8 cellular contexts compared by ENCODE assay signal in the genomic region with DNA sequence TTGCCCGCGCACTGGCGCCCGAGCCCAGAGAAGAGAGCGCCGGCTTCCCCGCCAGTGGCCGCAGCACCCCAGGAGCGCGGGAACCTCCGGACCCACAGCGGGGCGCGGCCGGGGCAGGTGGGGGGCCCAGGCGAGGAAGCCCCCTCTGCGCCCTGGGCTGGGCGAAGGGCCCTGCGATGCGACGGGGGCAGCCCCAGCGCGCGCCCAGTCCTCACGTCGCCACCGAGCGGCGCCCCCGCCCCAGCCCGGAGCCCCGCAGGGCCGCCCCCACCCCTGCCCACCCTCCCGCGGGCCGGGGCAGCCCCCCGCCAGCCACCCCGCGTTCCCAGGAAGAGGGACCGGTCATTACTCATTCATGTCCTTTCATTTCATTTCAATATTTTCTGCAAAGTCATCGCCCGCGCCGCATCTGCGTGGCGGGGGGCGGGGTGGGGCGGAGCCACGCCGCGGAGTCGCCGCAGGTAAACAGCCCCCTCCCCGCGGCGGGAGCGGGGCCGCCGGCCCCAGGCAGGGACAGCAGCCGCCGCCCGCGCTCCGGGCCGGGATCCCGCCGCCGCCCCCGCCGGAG. TPM values are rescaled to one million over a fixed set of nuclear protein-coding genes. Genes with fewer than 3 reads are reported as not detected.
A peak's percentile ranks its signal among the peaks of the same experiment; 100 is the strongest.
DNase-seq lines count a peak whose midpoint lies in the region; ATAC-seq and TF ChIP-seq lines count a peak whose summit lies in the region.

No MANE protein-coding gene starts in this region.

- no peak overlapping the region for H3K27ac Mint-ChIP-seq in memory B cell

- H3K36me3 Mint-ChIP-seq in memory B cell = no peaks in the 10 kb centered on the region

- no peaks in the 10 kb centered on the region for H4K20me1 ChIP-seq in OCI-LY1 (ENCODE audit: insufficient read depth, low read length)

- peaks cover 22% of the 10 kb centered on the region for H3K27me3 Mint-ChIP-seq in memory B cell

- H3K9ac ChIP-seq in OCI-LY1 (ENCODE audit: low read length) = no peak overlapping the region
- no peak overlapping the region for H3K9ac ChIP-seq in adipocyte (ENCODE audit: low read length)

- peaks cover 11% of the 10 kb centered on the region for H3K4me1 Mint-ChIP-seq in memory B cell

- H3F3A ChIP-seq in OCI-LY1 (ENCODE audit: insufficient read depth, low read length) = peaks cover 4% of the 10 kb centered on the region; the same call in 1 of the 2 replicates

- H3K4me2 ChIP-seq in OCI-LY1 (ENCODE audit: low read length) = peak overlapping the region; percentile 54

- H3K27me3 ChIP-seq in OCI-LY1 (ENCODE audit: insufficient read depth, low read length) (peaks cover 3% of the 10 kb centered on the region; the same call in 1 of the 2 replicates), adipocyte (replicated peaks; ENCODE audit: control insufficient read depth, insufficient read depth, low read length) (peaks cover 7% of the 10 kb centered on the region), tibial nerve (peaks cover 0 to 41% of the 10 kb centered on the region in 2 donors)

- in situ Hi-C loops in GM13976 (cut with MboI; ENCODE audit: low sequenced_read_pairs, unreplicated experiment) = no loop called here

- TF ChIP-seq CTCF in GM13976 (IDR thresholded peaks at IDR 0.05; ENCODE audit: borderline replicate concordance, control extremely low read depth, extremely low read depth, insufficient read depth, missing control alignments) (no peak), OCI-LY1 (IDR thresholded peaks at IDR 0.05; ENCODE audit: low read length) (no peak), tibial nerve (IDR thresholded peaks at IDR 0.05) (no peak)

- H3K9me3 Mint-ChIP-seq in memory B cell = no peaks in the 10 kb centered on the region

- 1 to 2% methylated on average over 31 to 50 of the region's 70 CpGs for WGBS in tibial nerve, 2 donors

- H3K79me2 ChIP-seq in OCI-LY1 (ENCODE audit: insufficient read depth, low read length) = no peaks in the 10 kb centered on the region

- peak; percentile 73 for DNase-seq in GM13976 (ENCODE audit: low spot score)
- peak; percentile 53 for DNase-seq in adipocyte (ENCODE audit: low read depth)
- DNase-seq in memory B cell (ENCODE audit: low spot score in 2 of 2) = no peak
- DNase-seq in tibial nerve (ENCODE audit: low spot score in 2 of 2) = no peak
- DNase-seq in mucosa of gallbladder (ENCODE audit: low spot score) = no peak

- no peak for TF ChIP-seq POLR2A in tibial nerve (IDR thresholded peaks at IDR 0.05)

- H3K9me3 ChIP-seq in OCI-LY1 (ENCODE audit: low read length) = no peaks in the 10 kb centered on the region
- H3K9me3 ChIP-seq in adipocyte (ENCODE audit: control insufficient read depth, low read length) = no peaks in the 10 kb centered on the region
- H3K9me3 ChIP-seq in tibial nerve = no peaks in the 10 kb centered on the region

- no peak for TF ChIP-seq EP300 in tibial nerve (IDR thresholded peaks at IDR 0.05)

- H3K4me3 ChIP-seq in OCI-LY1 (ENCODE audit: low read depth, low read length, poor library complexity, severe bottlenecking) (peak overlapping the region; percentile 59), adipocyte (ENCODE audit: low read length) (no peak overlapping the region), tibial nerve (peak overlapping the region in 3 of 4 donors; percentile 16 to 55 (median 37))

- no peaks in the 10 kb centered on the region for H3K36me3 ChIP-seq in OCI-LY1 (ENCODE audit: insufficient read depth, low read length)
- H3K36me3 ChIP-seq in adipocyte (ENCODE audit: control insufficient read depth, insufficient read depth, low read length, severe bottlenecking) = no peaks in the 10 kb centered on the region
- no peaks in the 10 kb centered on the region for H3K36me3 ChIP-seq in tibial nerve

- H3K4me1 ChIP-seq in OCI-LY1 (ENCODE audit: insufficient read depth, low read length, severe bottlenecking) (peaks cover 9% of the 10 kb centered on the region), adipocyte (ENCODE audit: control insufficient read depth, insufficient read depth, low read length) (no peaks in the 10 kb centered on the region), tibial nerve (peaks cover 0 to 16% (median 6%) of the 10 kb centered on the region in 4 donors)

- ATAC-seq in memory B cell (ENCODE audit: low read depth) (peak; percentile 31), HG03280 (IDR thresholded peaks at IDR 0.05; ENCODE audit: unreplicated experiment) (no peak), GM19467 (IDR thresholded peaks at IDR 0.05; ENCODE audit: unreplicated experiment) (no peak)

- H3K27ac ChIP-seq in OCI-LY1 (ENCODE audit: low read depth, low read length, poor library complexity, severe bottlenecking) = no peak overlapping the region
- no peak overlapping the region for H3K27ac ChIP-seq in tibial nerve

- no peaks in the 10 kb centered on the region for H3K9me2 ChIP-seq in OCI-LY1 (ENCODE audit: low read depth, low read length)

- H2AFZ ChIP-seq in OCI-LY1 (ENCODE audit: low read length) = no peak overlapping the region

- H3K4me3 Mint-ChIP-seq in memory B cell = no peak overlapping the region

RNA-seq across cellular contexts. Expression of a gene that starts 0.7 kb away (rescaled TPM):
- under 1 TPM in 1 of 4 donors, not detected in 3; 0.30 TPM for total RNA-seq in tibial nerve
- total RNA-seq in mucosa of gallbladder = 0.95 TPM

RNA-seq across cellular contexts. Expression of a gene that starts 15.9 kb away (rescaled TPM):
- total RNA-seq in tibial nerve (10 to 100 TPM; 22.4 to 71.4 (median 27.1) TPM), mucosa of gallbladder (55.1 TPM)

RNA-seq across cellular contexts. Expression of a gene that starts 31.0 kb away (rescaled TPM):
- total RNA-seq in tibial nerve = 10 to 100 TPM; 36.1 to 66.6 (median 44.8) TPM
- 37.0 TPM for total RNA-seq in mucosa of gallbladder

Comparison
In these comparisons a context has a peak if more than half of its experiments do, and no peak if none do; other contexts are left out.
1. DNase-seq: peak in GM13976 (single experiment) and adipocyte (single experiment); none in memory B cell (0 of 2), tibial nerve (0 of 2) and mucosa of gallbladder (single experiment).